ENCODE assay signal across 9 cellular contexts in the genomic region with DNA sequence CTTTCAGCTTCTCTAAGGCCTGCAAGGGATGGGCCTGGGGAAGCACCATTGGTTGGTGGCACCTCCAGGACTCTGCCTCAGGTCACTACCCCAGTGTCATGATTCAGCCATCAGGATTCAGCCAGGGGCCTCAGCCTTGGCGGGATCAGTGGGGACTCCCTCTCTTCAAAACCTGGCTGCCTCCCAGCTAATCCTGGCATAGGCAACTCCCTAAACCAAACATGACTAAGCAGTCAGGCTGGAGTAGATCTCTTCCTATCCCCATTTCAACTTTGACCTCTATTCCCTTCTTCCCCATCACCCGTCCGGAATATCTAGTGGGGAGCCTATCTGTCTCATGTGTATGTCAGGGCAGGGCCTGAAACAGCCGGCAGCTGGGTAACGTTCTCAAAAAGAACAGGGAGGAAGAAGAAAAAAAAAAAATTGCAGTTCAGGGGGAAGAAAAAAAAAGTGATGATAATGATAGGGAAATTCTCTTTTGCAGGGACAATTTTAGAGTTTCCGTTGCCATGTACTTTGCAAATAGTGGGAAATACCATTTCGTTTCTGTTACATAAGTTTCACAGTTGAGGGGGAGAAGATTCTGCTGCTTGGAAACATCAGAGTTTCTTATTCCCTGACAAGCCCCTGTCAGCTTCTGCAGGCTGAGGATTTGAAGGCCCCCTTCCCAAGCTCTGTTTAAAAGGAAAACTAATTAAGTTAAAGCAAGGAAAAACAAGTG. TPM values are rescaled to one million over a fixed set of nuclear protein-coding genes. Genes with fewer than 3 reads are reported as not detected.
DNase-seq lines count a peak whose midpoint lies in the region; ATAC-seq, FAIRE-seq and TF ChIP-seq lines count a peak whose summit lies in the region.
"Had no signal": no experiment of that assay in that cellular context is flagged by ENCODE, and none has a peak within 500 bp of the region (broad histone marks: within the 10 kb centered on the region; RNA-seq: fewer than 3 reads in every experiment).

No MANE protein-coding gene starts in this region.

- H3K27ac ChIP-seq in A549 (peak overlapping the region; percentile 71 to 76), IMR-90 (ENCODE audit: insufficient read depth, low read length) (no peak overlapping the region), mesenchymal stem cell (ENCODE audit: low read length, poor library complexity, severe bottlenecking) (no peak overlapping the region)

- H3K27me3 Mint-ChIP-seq in brain: peaks cover 21% of the 10 kb centered on the region

- H4K5ac ChIP-seq in IMR-90 (ENCODE audit: low read depth, low read length): no peak overlapping the region

- no peak overlapping the region for H2AK9ac ChIP-seq in IMR-90 (replicated peaks; ENCODE audit: low read depth, low read length, poor library complexity)

- WGBS in A549 (ENCODE audit: missing lambda C conversion rate): 1% methylated on average over 7 of the region's 7 CpGs
- no CpG with 5 or more reads among the region's 7 CpGs for whole genome bisulfite sequencing in IMR-90 (ENCODE audit: extremely low coverage in 2 of 2, insufficient read length in 1 of 2), 2 experiments
- WGBS in mesenchymal stem cell: 49% methylated on average over 7 of the region's 7 CpGs

- H3K36me3 ChIP-seq in IMR-90 (ENCODE audit: control insufficient read depth, insufficient read depth, low read length): no peaks in the 10 kb centered on the region
- H3K36me3 ChIP-seq in mesenchymal stem cell (ENCODE audit: control insufficient read depth in 1 of 2, insufficient read depth in 2 of 2, low read depth in 1 of 2, low read length in 2 of 2): no peaks in the 10 kb centered on the region

- peak; percentile 73 to 76 for DNase-seq in A549 (ENCODE audit: low read depth in 1 of 2, low spot score in 1 of 2)
- peak; percentile 39 for DNase-seq in IMR-90
- peak; percentile 32 for DNase-seq in mesenchymal stem cell
- DNase-seq in NCI-H526 (lab: John Stamatoyannopoulos, UW): no peak
- no peak for DNase-seq in NCI-H2081 (lab: John Stamatoyannopoulos, UW)
- no peak for DNase-seq in activated CD4-positive, alpha-beta T cell treated with anti-CD3 and anti-CD28 coated beads for 48 hours
- DNase-seq: effector CD8-positive, alpha-beta T cell had no signal

- TF ChIP-seq POLR2A in A549 (IDR thresholded peaks at IDR 0.05; ENCODE audit: low read length): no peak
- no peak for TF ChIP-seq POLR2A in IMR-90 (IDR thresholded peaks at IDR 0.05; ENCODE audit: low read depth, low read length)

- peaks cover 44% of the 10 kb centered on the region for H3K4me1 ChIP-seq in A549
- H3K4me1 ChIP-seq in IMR-90 (ENCODE audit: control insufficient read depth, insufficient read depth, low read length): peaks cover 8% of the 10 kb centered on the region; the same call in 1 of the 2 replicates
- peaks cover 3% of the 10 kb centered on the region for H3K4me1 ChIP-seq in mesenchymal stem cell (ENCODE audit: control insufficient read depth, insufficient read depth, low read depth, low read length)

- H2AK5ac ChIP-seq in IMR-90 (ENCODE audit: low read depth, low read length) (no peak overlapping the region), mesenchymal stem cell (ENCODE audit: low read length, severe bottlenecking) (no peak overlapping the region)

- TF ChIP-seq CTCF in A549 (IDR thresholded peaks at IDR 0.05) (no peak), IMR-90 (conservative IDR thresholded peaks at IDR 0.05; ENCODE audit: low read depth, low read length) (no peak), brain (conservative IDR thresholded peaks at IDR 0.05) (no peak)

- peak overlapping the region in 4 of 5 experiments; percentile 10 to 58 (median 30) for H3K4me3 Mint-ChIP-seq in brain

- H3K56ac ChIP-seq in IMR-90 (ENCODE audit: extremely low read depth, insufficient read depth, low read length): no peak overlapping the region

- H3K4me2 ChIP-seq in A549: peak overlapping the region; percentile 57
- H3K4me2 ChIP-seq in IMR-90 (ENCODE audit: low read depth, low read length): no peak overlapping the region
- no peak overlapping the region for H3K4me2 ChIP-seq in mesenchymal stem cell (ENCODE audit: low read length, poor library complexity, severe bottlenecking)

- FAIRE-seq in A549 (lab: Jason Lieb, UNC): no peak

- no peak overlapping the region for H3K4me3 ChIP-seq in A549
- no peak overlapping the region for H3K4me3 ChIP-seq in IMR-90 (ENCODE audit: insufficient read depth, low read depth, low read length)
- no peak overlapping the region for H3K4me3 ChIP-seq in mesenchymal stem cell (ENCODE audit: insufficient read depth in 1 of 2, low read depth in 1 of 2, low read length in 2 of 2)

- ATAC-seq in A549: peak in 1 of 2 experiments; percentile 70; a peak in 3 of 6 replicates
- peak; percentile 13 for ATAC-seq in IMR-90 (ENCODE audit: low read depth)
- ATAC-seq in GM21717 (IDR thresholded peaks at IDR 0.05; ENCODE audit: unreplicated experiment): no peak

- H3K27ac Mint-ChIP-seq in brain: peak overlapping the region; percentile 41 to 87 (median 63)

- H3K79me1 ChIP-seq in IMR-90 (ENCODE audit: low read depth in 1 of 2, low read length in 2 of 2) (no peaks in the 10 kb centered on the region), mesenchymal stem cell (replicated peaks; ENCODE audit: low read length, poor library complexity, severe bottlenecking) (peaks cover 4% of the 10 kb centered on the region)

- H2AFZ ChIP-seq in IMR-90 (replicated peaks; ENCODE audit: low read length, poor library complexity): peak overlapping the region; percentile 40
- no peak overlapping the region for H2AFZ ChIP-seq in mesenchymal stem cell (ENCODE audit: low read depth, low read length)

- dilution Hi-C loops in IMR-90 (cut with HindIII; ENCODE audit: low sequenced_read_pairs, unreplicated experiment): no loop called here

- no peaks in the 10 kb centered on the region for H3K9me3 Mint-ChIP-seq in brain

- H4K91ac ChIP-seq in IMR-90 (ENCODE audit: insufficient read depth, low read depth, low read length): no peak overlapping the region
- no peak overlapping the region for H4K91ac ChIP-seq in mesenchymal stem cell (ENCODE audit: low read length)

- no peak overlapping the region for H2BK12ac ChIP-seq in mesenchymal stem cell (ENCODE audit: low read length in 2 of 2)

- H3K14ac ChIP-seq in IMR-90 (replicated peaks; ENCODE audit: low read depth, low read length) (no peak overlapping the region), mesenchymal stem cell (ENCODE audit: low read length in 2 of 2) (no peak overlapping the region)

- H3K9me3 ChIP-seq in A549 (no peaks in the 10 kb centered on the region), IMR-90 (ENCODE audit: control insufficient read depth, insufficient read depth, low read length) (no peaks in the 10 kb centered on the region; the same call in 1 of the 2 replicates), mesenchymal stem cell (ENCODE audit: control insufficient read depth, low read length) (no peaks in the 10 kb centered on the region)

- TF ChIP-seq RAD21 in A549 (conservative IDR thresholded peaks at IDR 0.05 in 1 of 2, IDR thresholded peaks at IDR 0.05 in 1 of 2): 0 out of 5 replicates have a peak, but pooled peaks of 1 of the 2 experiments have one; percentile 3
- no peak for TF ChIP-seq RAD21 in IMR-90 (IDR thresholded peaks at IDR 0.05; ENCODE audit: low read length)

- peaks cover 4% of the 10 kb centered on the region; the same call in 1 of the 2 replicates for H3K9me1 ChIP-seq in IMR-90 (ENCODE audit: insufficient read depth, low read length)

- no peak overlapping the region for H3K4ac ChIP-seq in IMR-90 (ENCODE audit: low read depth, low read length)
- no peak overlapping the region for H3K4ac ChIP-seq in mesenchymal stem cell (ENCODE audit: low read depth in 1 of 2, low read length in 2 of 2)

- no peak overlapping the region for H2BK120ac ChIP-seq in IMR-90 (ENCODE audit: low read depth, low read length)
- H2BK120ac ChIP-seq in mesenchymal stem cell (ENCODE audit: low read depth, low read length): no peak overlapping the region

- CTCF ChIA-PET in A549 (lab: Yijun Ruan, JAX): interaction anchor here (1.0 to 3.8 kb wide), 4 partner anchors 10 to 174 kb away, joined by 3 to 31 read pairs (median 10); no protein-coding TSS in a partner anchor
- CTCF ChIA-PET in IMR-90 (lab: Yijun Ruan, JAX): interaction anchor here (1.9 kb wide), 1 partner anchor 174 kb away, joined by 6 read pairs; no protein-coding TSS in a partner anchor

- no TSS peak for BruUV-seq in IMR-90 (replicated peaks; lab: Mats Ljungman, UMichigan)

- peaks cover 15% of the 10 kb centered on the region for H3K27me3 ChIP-seq in IMR-90 (ENCODE audit: control insufficient read depth, insufficient read depth, low read length)
- H3K27me3 ChIP-seq in mesenchymal stem cell (ENCODE audit: control insufficient read depth in 1 of 2, insufficient read depth in 1 of 2, low read length in 2 of 2): peaks cover 0 to 32% of the 10 kb centered on the region in 2 experiments

- H2BK15ac ChIP-seq in IMR-90 (ENCODE audit: low read depth, low read length): no peak overlapping the region
- H2BK15ac ChIP-seq in mesenchymal stem cell (ENCODE audit: low read depth, poor library complexity, severe bottlenecking): no peak overlapping the region

- POLR2A ChIA-PET in A549 (lab: Yijun Ruan, JAX) (interaction anchor here (1.1 kb wide), 1 partner anchor 65 kb away, joined by 4 read pairs; no protein-coding TSS in a partner anchor), IMR-90 (lab: Charles Lee; ENCODE audit: unreplicated experiment) (no interaction called here)

- H4K20me1 ChIP-seq in IMR-90 (ENCODE audit: insufficient read depth, low read length): no peaks in the 10 kb centered on the region

- no peak overlapping the region for H2BK5ac ChIP-seq in IMR-90 (ENCODE audit: low read depth, low read length, poor library complexity, severe bottlenecking)
- H2BK5ac ChIP-seq in mesenchymal stem cell (ENCODE audit: low read depth, low read length, poor library complexity, severe bottlenecking): no peak overlapping the region

- no peak overlapping the region for H2BK20ac ChIP-seq in IMR-90 (ENCODE audit: low read depth, low read length)

- H3K9ac ChIP-seq in IMR-90 (ENCODE audit: low read depth, low read length) (no peak overlapping the region), mesenchymal stem cell (ENCODE audit: low read length) (peak overlapping the region; percentile 5)

- no peak overlapping the region for H3K18ac ChIP-seq in IMR-90 (ENCODE audit: low read depth, low read length)
- H3K18ac ChIP-seq in mesenchymal stem cell (ENCODE audit: low read depth in 1 of 2, low read length in 2 of 2): no peak overlapping the region

- intact Hi-C loops in IMR-90 (cut with micrococcal nuclease): no loop called here

- in situ Hi-C loops in IMR-90 (cut with MboI; ENCODE audit: low sequenced_read_pairs): no loop called here

- H3K4me1 Mint-ChIP-seq in brain: peaks cover 36% of the 10 kb centered on the region

- no peak overlapping the region for H3K23ac ChIP-seq in IMR-90 (ENCODE audit: low read depth, low read length)
- no peak overlapping the region for H3K23ac ChIP-seq in mesenchymal stem cell (ENCODE audit: low read length in 2 of 2)

- no peaks in the 10 kb centered on the region for H3K36me3 Mint-ChIP-seq in brain

- H4K8ac ChIP-seq in IMR-90 (ENCODE audit: low read depth in 2 of 2, low read length in 2 of 2): no peak overlapping the region
- no peak overlapping the region for H4K8ac ChIP-seq in mesenchymal stem cell (ENCODE audit: low read length)

- TF ChIP-seq EP300 in A549 (IDR thresholded peaks at IDR 0.05): no peak

RNA-seq across cellular contexts. Expression of gene PREX1, which starts 4.1 kb away (rescaled TPM):
- polyA plus RNA-seq in A549 (2011; rRNA removed): 3.6 and 4.3 TPM in 2 replicates
- polyA plus RNA-seq in A549 (2012; cell fraction: cytosol; rRNA removed): 9.7 and 13.2 TPM in 2 replicates
- polyA plus RNA-seq in A549 (2012; cell fraction: nucleus; rRNA removed): 19.4 and 21.9 TPM in 2 replicates
- polyA plus RNA-seq in A549 (2017; fragmentation: RNase III; extraction: RNeasy Plus Mini Kit Qiagen cat#74134 plus additional on column Dnase treatment): 4.2 to 5.2 TPM (median 5.0 TPM) in 3 replicates
- 5.0 and 5.5 TPM in 2 replicates for polyA minus RNA-seq in A549 (2011; rRNA and poly(A)+ RNA removed)
- 0.56 and 0.72 TPM in 2 replicates for total RNA-seq in IMR-90 (2012; rRNA removed)
- 0.67 and 0.69 TPM in 2 replicates for polyA plus RNA-seq in IMR-90 (2012; rRNA removed)
- polyA plus RNA-seq in IMR-90 (2012; cell fraction: cytosol; rRNA removed): 0.58 and 0.84 TPM in 2 replicates
- polyA plus RNA-seq in IMR-90 (2012; cell fraction: nucleus; rRNA removed; ENCODE audit: low replicate concordance): 0.75 and 1.5 TPM in 2 replicates
- 64.3 TPM for polyA plus RNA-seq in brain (ENCODE audit: insufficient read depth, low read depth, low replicate concordance)
- 0.77 TPM for polyA plus RNA-seq in mesenchymal stem cell (2013, experiment 1 of 2)
- polyA plus RNA-seq in mesenchymal stem cell (2013, experiment 2 of 2): 0.84 TPM

Comparison
In these comparisons a context has a peak if more than half of its experiments do, and no peak if none do; other contexts are left out.
1. DNase-seq: peak in A549 (2 of 2), IMR-90 (single experiment) and mesenchymal stem cell (single experiment); none in NCI-H526 (0 of 2), NCI-H2081 (0 of 2) and activated CD4-positive, alpha-beta T cell treated with anti-CD3 and anti-CD28 coated beads for 48 hours (single experiment).
2. H3K27ac ChIP-seq: peak in A549 (2 of 2); none in IMR-90 (single experiment) and mesenchymal stem cell (single experiment).